In genomic region chr17:75550139-75550465, GRCh38 we compare ENCODE assay signal across 14 cellular contexts. TPM values are rescaled to one million over a fixed set of nuclear protein-coding genes. Genes with fewer than 3 reads are reported as not detected.
DNase-seq lines count a peak whose midpoint lies in the region; ATAC-seq and TF ChIP-seq lines count a peak whose summit lies in the region.
"Had no signal": no experiment of that assay in that cellular context is flagged by ENCODE, and none has a peak within 500 bp of the region (broad histone marks: within the 10 kb centered on the region; RNA-seq: fewer than 3 reads in every experiment).

No MANE protein-coding gene starts in this region.

- no peak overlapping the region for H2BK12ac ChIP-seq in neuronal stem cell (ENCODE audit: low read length)

- H3K27ac ChIP-seq in iPS DF 6.9 (ENCODE audit: low read length) (no peak overlapping the region), neuronal stem cell (replicated peaks; ENCODE audit: low read length) (no peak overlapping the region)
- H3K27ac ChIP-seq: testis had no signal

- H3K9me3 ChIP-seq in Caco-2 (no peaks in the 10 kb centered on the region), NT2/D1 (ENCODE audit: insufficient read depth, low read length) (no peaks in the 10 kb centered on the region), iPS DF 6.9 (ENCODE audit: control insufficient read depth, insufficient read depth, low read length) (no peaks in the 10 kb centered on the region), neuronal stem cell (replicated peaks in 1 of 2; ENCODE audit: control insufficient read depth in 2 of 2, insufficient read depth in 1 of 2, low read depth in 1 of 2, low read length in 2 of 2) (no peaks in the 10 kb centered on the region), HAP-1 (no peaks in the 10 kb centered on the region)
- H3K9me3 ChIP-seq: testis had no signal

- H3K4me2 ChIP-seq in neuronal stem cell (ENCODE audit: insufficient read depth, low read length, poor library complexity, severe bottlenecking): peak overlapping the region; percentile 52

- H3K36me3 ChIP-seq in Caco-2 (ENCODE audit: control insufficient read depth, insufficient read depth, low read length): peaks cover 2% of the 10 kb centered on the region; the same call in 1 of the 2 replicates
- peaks cover 9% of the 10 kb centered on the region for H3K36me3 ChIP-seq in NT2/D1 (ENCODE audit: insufficient read depth, insufficient read length, low read length)
- H3K36me3 ChIP-seq in iPS DF 6.9 (ENCODE audit: control insufficient read depth, insufficient read depth, low read length): no peaks in the 10 kb centered on the region
- H3K36me3 ChIP-seq in neuronal stem cell (replicated peaks in 1 of 2; ENCODE audit: control insufficient read depth in 2 of 2, insufficient read depth in 2 of 2, low read length in 2 of 2): no peaks in the 10 kb centered on the region
- H3K36me3 ChIP-seq in HAP-1 (replicated peaks): no peaks in the 10 kb centered on the region

- H2AK5ac ChIP-seq in neuronal stem cell (ENCODE audit: low read depth, low read length): peak overlapping the region; percentile 82

- no peaks in the 10 kb centered on the region for H3K9me3 Mint-ChIP-seq in Caco-2 (ENCODE audit: unreplicated experiment)
- no peaks in the 10 kb centered on the region for H3K9me3 Mint-ChIP-seq in activated naive CD4-positive, alpha-beta T cell treated with anti-CD3 and anti-CD28 coated beads, Interleukin-2, amount 50 U/mL, for 72 hours
- H3K9me3 Mint-ChIP-seq in activated CD8-positive, alpha-beta memory T cell treated with anti-CD3 and anti-CD28 coated beads, Interleukin-2, amount 10 ng/mL, durations not matched to agents 7 days and 5 days (ENCODE audit: low read depth): no peaks in the 10 kb centered on the region
- H3K9me3 Mint-ChIP-seq: natural killer cell treated with Interleukin-12 subunit alpha and Interleukin-12 subunit beta and Interleukin-15 and Interleukin-18, amount 100 ng/mL, for 72 hours had no signal

- H4K8ac ChIP-seq in neuronal stem cell (ENCODE audit: low read depth, low read length): no peak overlapping the region

- intact Hi-C loops in Caco-2 (cut with micrococcal nuclease; ENCODE audit: unreplicated experiment): loop anchor here (5.0 kb wide), 1 partner anchor 33 kb away; the partner anchor contains the start of genes CASKIN2 and TSEN54

- H3K4me1 Mint-ChIP-seq in Caco-2 (ENCODE audit: low read depth, unreplicated experiment): peaks cover 22% of the 10 kb centered on the region
- peaks cover 4% of the 10 kb centered on the region for H3K4me1 Mint-ChIP-seq in activated CD8-positive, alpha-beta memory T cell treated with anti-CD3 and anti-CD28 coated beads, Interleukin-2, amount 10 ng/mL, durations not matched to agents 7 days and 5 days

- H3K27ac Mint-ChIP-seq in Caco-2 (ENCODE audit: unreplicated experiment): peak overlapping the region; percentile 68
- no peak overlapping the region for H3K27ac Mint-ChIP-seq in activated naive CD4-positive, alpha-beta T cell treated with anti-CD3 and anti-CD28 coated beads, Interleukin-2, amount 50 U/mL, for 72 hours
- H3K27ac Mint-ChIP-seq in activated CD8-positive, alpha-beta memory T cell treated with anti-CD3 and anti-CD28 coated beads, Interleukin-2, amount 10 ng/mL, durations not matched to agents 7 days and 5 days: no peak overlapping the region

- H3K27me3 ChIP-seq in Caco-2 (replicated peaks; ENCODE audit: control insufficient read depth, insufficient read depth, low read length) (no peaks in the 10 kb centered on the region), NT2/D1 (ENCODE audit: insufficient read depth, insufficient read length) (no peaks in the 10 kb centered on the region), iPS DF 6.9 (ENCODE audit: control insufficient read depth, insufficient read depth, low read length) (no peaks in the 10 kb centered on the region), neuronal stem cell (ENCODE audit: control insufficient read depth in 3 of 3, insufficient read depth in 3 of 3, low read depth in 1 of 3, low read length in 3 of 3) (peaks cover 0 to 31% (median 0%) of the 10 kb centered on the region in 3 experiments), HAP-1 (ENCODE audit: low read depth) (no peaks in the 10 kb centered on the region)
- H3K27me3 ChIP-seq: testis had no signal

- H3K18ac ChIP-seq in neuronal stem cell (ENCODE audit: low read length): peak overlapping the region; percentile 95

- POLR2A ChIA-PET in Caco-2 (lab: Charles Lee): no interaction called here

- H3K4me3 Mint-ChIP-seq in Caco-2 (ENCODE audit: unreplicated experiment): no peak overlapping the region
- no peak overlapping the region for H3K4me3 Mint-ChIP-seq in activated CD8-positive, alpha-beta memory T cell treated with anti-CD3 and anti-CD28 coated beads, Interleukin-2, amount 10 ng/mL, durations not matched to agents 7 days and 5 days
- H3K4me3 Mint-ChIP-seq: natural killer cell treated with Interleukin-12 subunit alpha and Interleukin-12 subunit beta and Interleukin-15 and Interleukin-18, amount 100 ng/mL, for 72 hours had no signal

- H2AFZ ChIP-seq in neuronal stem cell (ENCODE audit: low read length): peak overlapping the region; percentile 74

- peaks cover 48% of the 10 kb centered on the region for H3K4me1 ChIP-seq in Caco-2
- peaks cover 40% of the 10 kb centered on the region for H3K4me1 ChIP-seq in NT2/D1 (ENCODE audit: insufficient read depth, insufficient read length)
- H3K4me1 ChIP-seq in iPS DF 6.9 (ENCODE audit: control insufficient read depth, insufficient read depth, low read length): peaks cover 7% of the 10 kb centered on the region
- peaks cover 9 to 24% of the 10 kb centered on the region in 2 donors for H3K4me1 ChIP-seq in neuronal stem cell (ENCODE audit: control insufficient read depth in 2 of 2, insufficient read depth in 1 of 2, low read depth in 1 of 2, low read length in 2 of 2)
- no peaks in the 10 kb centered on the region for H3K4me1 ChIP-seq in HAP-1
- H3K4me1 ChIP-seq: testis had no signal

- no peak overlapping the region for H4K91ac ChIP-seq in neuronal stem cell (ENCODE audit: low read depth, low read length, poor library complexity)

- H3K9ac ChIP-seq in NT2/D1 (ENCODE audit: insufficient read length, low read depth) (peak overlapping the region; percentile 5), neuronal stem cell (ENCODE audit: low read depth, low read length, poor library complexity) (no peak overlapping the region)

- no peak overlapping the region for H3K14ac ChIP-seq in neuronal stem cell (ENCODE audit: low read length)

- peaks cover 77% of the 10 kb centered on the region for H3K36me3 Mint-ChIP-seq in Caco-2 (ENCODE audit: insufficient read depth, unreplicated experiment)
- no peaks in the 10 kb centered on the region for H3K36me3 Mint-ChIP-seq in activated naive CD4-positive, alpha-beta T cell treated with anti-CD3 and anti-CD28 coated beads, Interleukin-2, amount 50 U/mL, for 72 hours
- no peaks in the 10 kb centered on the region for H3K36me3 Mint-ChIP-seq in activated CD8-positive, alpha-beta memory T cell treated with anti-CD3 and anti-CD28 coated beads, Interleukin-2, amount 10 ng/mL, durations not matched to agents 7 days and 5 days
- H3K36me3 Mint-ChIP-seq: natural killer cell treated with Interleukin-12 subunit alpha and Interleukin-12 subunit beta and Interleukin-15 and Interleukin-18, amount 100 ng/mL, for 72 hours had no signal

- no CpG with 5 or more reads among the region's 4 CpGs for WGBS in iPS DF 6.9 (ENCODE audit: insufficient coverage, insufficient read length)
- no CpG with 5 or more reads among the region's 4 CpGs for WGBS in neuronal stem cell (ENCODE audit: extremely low coverage in 2 of 2, insufficient read length in 2 of 2, insufficient replicate concordance in 1 of 2), 2 donors

- H2BK5ac ChIP-seq in neuronal stem cell (ENCODE audit: low read length): peak overlapping the region; percentile 91

- in situ Hi-C loops in HAP-1 (cut with MboI; ENCODE audit: low sequenced_read_pairs): no loop called here

- no peak overlapping the region for H3K23ac ChIP-seq in neuronal stem cell (ENCODE audit: low read depth, low read length, poor library complexity)

- no peaks in the 10 kb centered on the region for H3K27me3 Mint-ChIP-seq in Caco-2 (ENCODE audit: insufficient read depth, unreplicated experiment)
- no peaks in the 10 kb centered on the region for H3K27me3 Mint-ChIP-seq in activated CD8-positive, alpha-beta memory T cell treated with anti-CD3 and anti-CD28 coated beads, Interleukin-2, amount 10 ng/mL, durations not matched to agents 7 days and 5 days
- H3K27me3 Mint-ChIP-seq: natural killer cell treated with Interleukin-12 subunit alpha and Interleukin-12 subunit beta and Interleukin-15 and Interleukin-18, amount 100 ng/mL, for 72 hours had no signal

- H2BK120ac ChIP-seq in neuronal stem cell (ENCODE audit: low read depth, low read length): no peak overlapping the region

- no peak overlapping the region for H3K4me3 ChIP-seq in Caco-2 (ENCODE audit: low read depth, low read length)
- no peak overlapping the region for H3K4me3 ChIP-seq in NT2/D1 (ENCODE audit: insufficient read length, low read depth)
- peak overlapping the region; percentile 31; the same call in 1 of the 2 replicates for H3K4me3 ChIP-seq in iPS DF 6.9 (ENCODE audit: low read length)
- no peak overlapping the region for H3K4me3 ChIP-seq in neuronal stem cell (ENCODE audit: low read length in 2 of 2)
- no peak overlapping the region for H3K4me3 ChIP-seq in HAP-1
- H3K4me3 ChIP-seq: testis had no signal

- no peaks in the 10 kb centered on the region for H3K79me1 ChIP-seq in neuronal stem cell (ENCODE audit: low read depth, low read length)

- DNase-seq in Caco-2 (no peak), NT2/D1 (ENCODE audit: low read depth, low spot score) (no peak), iPS DF 6.9 (ENCODE audit: low read depth, low spot score) (no peak), neuronal stem cell (ENCODE audit: low spot score) (no peak), HAP-1 (ENCODE audit: low spot score in 2 of 2) (no peak), SW480 (ENCODE audit: low spot score) (no peak)
- DNase-seq in activated naive CD4-positive, alpha-beta T cell treated with anti-CD3 and anti-CD28 coated beads, Interleukin-2, amount 50 U/mL, for 72 hours (ENCODE audit: low spot score in 2 of 2): no peak
- DNase-seq in activated CD8-positive, alpha-beta memory T cell treated with anti-CD3 and anti-CD28 coated beads, Interleukin-2, amount 10 ng/mL, durations not matched to agents 7 days and 5 days: no peak
- DNase-seq: MV-4-11; NK-92 treated with Interleukin-12 subunit alpha and Interleukin-12 subunit beta, amount 100 ng/mL, for 24 hours; right cardiac atrium; stimulated activated CD4-positive, alpha-beta T cell treated with anti-CD3 and anti-CD28 coated beads, Interleukin-2, amount 100 ng/mL, for 24 hours; testis had no signal

- CTCF ChIA-PET in Caco-2 (lab: Charles Lee): no interaction called here
- CTCF ChIA-PET in activated CD8-positive, alpha-beta memory T cell treated with anti-CD3 and anti-CD28 coated beads, Interleukin-2, amount 10 ng/mL, durations not matched to agents 7 days and 5 days (lab: Charles Lee): no interaction called here

- ATAC-seq in activated naive CD4-positive, alpha-beta T cell treated with anti-CD3 and anti-CD28 coated beads, Interleukin-2, amount 50 U/mL, for 72 hours: no peak
- no peak for ATAC-seq in activated CD8-positive, alpha-beta memory T cell treated with anti-CD3 and anti-CD28 coated beads, Interleukin-2, amount 10 ng/mL, durations not matched to agents 7 days and 5 days

- no peak for TF ChIP-seq CTCF in Caco-2 (IDR thresholded peaks at IDR 0.05; ENCODE audit: insufficient read depth in 1 of 2, low read depth in 1 of 2, low read length in 1 of 2, severe bottlenecking in 1 of 2, unreplicated experiment in 1 of 2)

- no TSS peak for BruUV-seq in Caco-2 (replicated peaks; lab: Mats Ljungman, UMichigan)

- H2BK15ac ChIP-seq in neuronal stem cell (ENCODE audit: low read length): peak overlapping the region; percentile 99

- no peak overlapping the region for H3K4ac ChIP-seq in neuronal stem cell (ENCODE audit: low read length)

RNA-seq across cellular contexts. Expression of gene LLGL2, which starts 24.6 kb away (rescaled TPM):
- total RNA-seq in Caco-2 (2022): 165 and 179 TPM in 2 replicates
- polyA plus RNA-seq in neuronal stem cell (2013, experiment 1 of 2): 25.2 TPM
- 26.4 TPM for polyA plus RNA-seq in neuronal stem cell (2013, experiment 2 of 2)
- 10 to 100 TPM; 12.0 to 12.8 TPM for total RNA-seq in activated naive CD4-positive, alpha-beta T cell treated with anti-CD3 and anti-CD28 coated beads, Interleukin-2, amount 50 U/mL, for 72 hours
- 10 to 100 TPM; 15.7 to 30.5 TPM for total RNA-seq in activated CD8-positive, alpha-beta memory T cell treated with anti-CD3 and anti-CD28 coated beads, Interleukin-2, amount 10 ng/mL, durations not matched to agents 7 days and 5 days

RNA-seq across cellular contexts. Expression of gene TSEN54, which starts 33.8 kb away (rescaled TPM):
- total RNA-seq in Caco-2 (2022): 71.3 and 74.5 TPM in 2 replicates
- 21.2 TPM for polyA plus RNA-seq in neuronal stem cell (2013, experiment 1 of 2)
- polyA plus RNA-seq in neuronal stem cell (2013, experiment 2 of 2): 24.0 TPM
- total RNA-seq in activated naive CD4-positive, alpha-beta T cell treated with anti-CD3 and anti-CD28 coated beads, Interleukin-2, amount 50 U/mL, for 72 hours: 10 to 100 TPM; 26.8 to 45.5 TPM
- 10 to 100 TPM; 92.0 to 97.7 TPM for total RNA-seq in activated CD8-positive, alpha-beta memory T cell treated with anti-CD3 and anti-CD28 coated beads, Interleukin-2, amount 10 ng/mL, durations not matched to agents 7 days and 5 days

RNA-seq across cellular contexts. Expression of gene CASKIN2, which starts 34.8 kb away (rescaled TPM):
- 41.8 and 48.9 TPM in 2 replicates for total RNA-seq in Caco-2 (2022)
- 7.5 TPM for polyA plus RNA-seq in neuronal stem cell (2013, experiment 1 of 2)
- polyA plus RNA-seq in neuronal stem cell (2013, experiment 2 of 2): 7.9 TPM
- total RNA-seq in activated naive CD4-positive, alpha-beta T cell treated with anti-CD3 and anti-CD28 coated beads, Interleukin-2, amount 50 U/mL, for 72 hours: 1 to 10 TPM; 1.7 to 3.5 TPM
- 1 to 10 TPM; 2.3 to 4.5 TPM for total RNA-seq in activated CD8-positive, alpha-beta memory T cell treated with anti-CD3 and anti-CD28 coated beads, Interleukin-2, amount 10 ng/mL, durations not matched to agents 7 days and 5 days

RNA-seq across cellular contexts. Expression of gene MYO15B, which starts 37.5 kb away (rescaled TPM):
- total RNA-seq in Caco-2 (2022): 12.3 and 24.4 TPM in 2 replicates
- polyA plus RNA-seq in neuronal stem cell (2013, experiment 1 of 2): 8.5 TPM
- 8.9 TPM for polyA plus RNA-seq in neuronal stem cell (2013, experiment 2 of 2)
- total RNA-seq in activated naive CD4-positive, alpha-beta T cell treated with anti-CD3 and anti-CD28 coated beads, Interleukin-2, amount 50 U/mL, for 72 hours: 10 to 100 TPM; 38.4 to 45.0 TPM
- 10 to 100 TPM; 12.4 to 25.6 TPM for total RNA-seq in activated CD8-positive, alpha-beta memory T cell treated with anti-CD3 and anti-CD28 coated beads, Interleukin-2, amount 10 ng/mL, durations not matched to agents 7 days and 5 days
